In genomic region chr19:54608205-54608604, GRCh38 we compare ENCODE assay signal across 31 cellular contexts. TPM values are rescaled to one million over a fixed set of nuclear protein-coding genes. Genes with fewer than 3 reads are reported as not detected.
"Had no signal": no experiment of that assay in that cellular context is flagged by ENCODE, and none has a peak within 500 bp of the region (broad histone marks: within the 10 kb centered on the region; RNA-seq: fewer than 3 reads in every experiment).

No MANE protein-coding gene starts in this region.

- H3K9ac ChIP-seq: neural progenitor cell had no signal

- H3K4me3 Mint-ChIP-seq: immature natural killer cell; mesothelial cell of epicardium; natural killer cell; nephron progenitor cell; neural progenitor cell; stimulated activated naive CD8-positive, alpha-beta T cell treated with anti-CD3 and anti-CD28 coated beads, Interleukin-15, Interleukin-2, amounts not matched to agents 100 ng/mL and 50 ng/mL, for 24 hours had no signal

- ATAC-seq: heart left ventricle, natural killer cell, psoas muscle had no signal

- H3K27me3 ChIP-seq: neural progenitor cell, ovary, right atrium auricular region, right lobe of liver, transverse colon, upper lobe of left lung, vagina had no signal

- H3K27me3 Mint-ChIP-seq: naive B cell had no signal

- H3K36me3 ChIP-seq: heart left ventricle, left ventricle myocardium inferior, neural progenitor cell, neutrophil, ovary, right atrium auricular region, right lobe of liver, transverse colon, upper lobe of left lung, vagina had no signal

- DNase-seq: heart left ventricle; hypothalamus; immature natural killer cell; left ventricle myocardium inferior; mesendoderm; naive B cell; natural killer cell; nephron progenitor cell; occipital lobe; ovary; psoas muscle; right lobe of liver; stimulated activated CD4-positive, alpha-beta T cell treated with anti-CD3 and anti-CD28 coated beads, Interleukin-1b, Interleukin-23, amount 100 ng/mL, for 48 hours; stimulated activated CD4-positive, alpha-beta T cell treated with anti-CD3 and anti-CD28 coated beads, Interleukin-2, amount 100 ng/mL, for 48 hours; stimulated activated CD4-positive, alpha-beta T cell treated with anti-CD3 and anti-CD28 coated beads, Interleukin-4, amount 100 ng/mL, for 4 hours; stimulated activated CD8-positive, alpha-beta memory T cell treated with anti-CD3 and anti-CD28 coated beads, Interleukin-4, amount 100 ng/mL, for 48 hours; stimulated activated naive CD4-positive, alpha-beta T cell; transverse colon; upper lobe of left lung had no signal

- H3K4me2 ChIP-seq: neural progenitor cell, smooth muscle cell had no signal

- H3K27ac Mint-ChIP-seq: immature natural killer cell; mesothelial cell of epicardium; natural killer cell; nephron progenitor cell; neural progenitor cell; stimulated activated naive CD8-positive, alpha-beta T cell treated with anti-CD3 and anti-CD28 coated beads, Interleukin-15, Interleukin-2, amounts not matched to agents 100 ng/mL and 50 ng/mL, for 24 hours had no signal

- H3K4me3 ChIP-seq: heart left ventricle, left ventricle myocardium inferior, lung, neural progenitor cell, ovary, psoas muscle, right atrium auricular region, right lobe of liver, smooth muscle cell, transverse colon, upper lobe of left lung, vagina had no signal

- H3K9me3 ChIP-seq: neutrophil, ovary, psoas muscle, right lobe of liver, vagina had no signal

- H3K4me1 Mint-ChIP-seq: immature natural killer cell, mesothelial cell of epicardium, nephron progenitor cell, neural progenitor cell had no signal

- H3K36me3 Mint-ChIP-seq: natural killer cell, neural progenitor cell had no signal

- H3K9me3 Mint-ChIP-seq: natural killer cell had no signal

- H3K27ac ChIP-seq: left ventricle myocardium inferior, neural progenitor cell, neutrophil, ovary, psoas muscle, right atrium auricular region, right lobe of liver, transverse colon, upper lobe of left lung, vagina had no signal

- FAIRE-seq: islet of Langerhans had no signal

- H3K4me1 ChIP-seq: left ventricle myocardium inferior, neural progenitor cell, psoas muscle, right atrium auricular region, right lobe of liver, transverse colon, upper lobe of left lung, vagina had no signal

RNA-seq across cellular contexts. Expression of gene LILRA1, which starts 14.8 kb away (rescaled TPM):
- total RNA-seq: kidney epithelial cell, mesothelial cell of epicardium, skeletal muscle tissue, smooth muscle cell had no signal
- polyA plus RNA-seq: smooth muscle cell had no signal

RNA-seq across cellular contexts. Expression of gene LILRB1, which starts 22.1 kb away (rescaled TPM):
- total RNA-seq: kidney epithelial cell, mesothelial cell of epicardium, occipital lobe, smooth muscle cell had no signal
- polyA plus RNA-seq: smooth muscle cell had no signal

RNA-seq across cellular contexts. Expression of gene LILRA2, which starts 34.6 kb away (rescaled TPM):
- total RNA-seq: kidney epithelial cell, mesothelial cell of epicardium, smooth muscle cell, temporal lobe, vagina had no signal
- polyA plus RNA-seq: smooth muscle cell had no signal

RNA-seq across cellular contexts. Expression of gene LILRB4, which starts 54.6 kb away (rescaled TPM):
- total RNA-seq: kidney epithelial cell, mesothelial cell of epicardium, smooth muscle cell had no signal
- polyA plus RNA-seq: smooth muscle cell had no signal
